Comparison of ENCODE assay signal across 11 cellular contexts in the genomic region with DNA sequence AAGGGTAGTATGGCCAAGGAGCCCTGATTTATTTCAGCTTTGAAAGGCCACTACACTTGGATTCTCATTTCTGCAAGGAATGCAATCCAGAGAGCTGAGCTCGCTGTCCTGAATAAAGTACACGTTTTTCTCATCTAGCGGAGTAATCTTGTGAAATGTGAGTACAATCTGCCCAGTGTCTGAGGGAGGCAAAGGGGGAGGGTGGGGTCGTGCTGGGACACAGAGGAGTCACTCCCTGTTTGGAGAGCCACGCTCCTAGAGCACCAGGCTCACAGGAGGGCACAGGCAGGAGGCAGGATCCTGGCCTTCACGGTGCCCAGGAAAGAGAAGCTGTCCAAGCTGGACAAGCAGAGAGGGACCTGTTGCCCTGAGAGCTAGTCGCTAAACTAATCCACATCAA. TPM values are rescaled to one million over a fixed set of nuclear protein-coding genes. Genes with fewer than 3 reads are reported as not detected.
DNase-seq lines count a peak whose midpoint lies in the region; ATAC-seq and TF ChIP-seq lines count a peak whose summit lies in the region.
"Had no signal": no experiment of that assay in that cellular context is flagged by ENCODE, and none has a peak within 500 bp of the region (broad histone marks: within the 10 kb centered on the region; RNA-seq: fewer than 3 reads in every experiment).

No MANE protein-coding gene starts in this region.

- no peak overlapping the region for H3K23ac ChIP-seq in mesenchymal stem cell (ENCODE audit: low read length in 2 of 2)

- H3K27ac ChIP-seq in esophagus (ENCODE audit: low read depth in 2 of 2, low read length in 1 of 2) = peak overlapping the region; percentile 22 to 33
- H3K27ac ChIP-seq in mesenchymal stem cell (ENCODE audit: low read length, poor library complexity, severe bottlenecking) = no peak overlapping the region
- H3K27ac ChIP-seq in tibial artery = peak overlapping the region in 1 of 2 donors; percentile 17

- no peak overlapping the region for H4K8ac ChIP-seq in mesenchymal stem cell (ENCODE audit: low read length)

- H4K91ac ChIP-seq in mesenchymal stem cell (ENCODE audit: low read length) = no peak overlapping the region

- no peaks in the 10 kb centered on the region for H3K79me1 ChIP-seq in mesenchymal stem cell (replicated peaks; ENCODE audit: low read length, poor library complexity, severe bottlenecking)

- no peak overlapping the region for H3K4ac ChIP-seq in mesenchymal stem cell (ENCODE audit: low read depth in 1 of 2, low read length in 2 of 2)

- H3K9me3 ChIP-seq in esophagus (ENCODE audit: control insufficient read depth in 2 of 2, insufficient read depth in 1 of 2, low read depth in 1 of 2, low read length in 1 of 2) (no peaks in the 10 kb centered on the region), mesenchymal stem cell (ENCODE audit: control insufficient read depth, low read length) (no peaks in the 10 kb centered on the region), tibial artery (no peaks in the 10 kb centered on the region)

- WGBS in esophagus, 2 donors = 46 to 55% methylated on average over 7 of the region's 7 CpGs
- WGBS in mesenchymal stem cell = 66% methylated on average over 6 of the region's 7 CpGs

- H2BK5ac ChIP-seq in mesenchymal stem cell (ENCODE audit: low read depth, low read length, poor library complexity, severe bottlenecking) = no peak overlapping the region

- peak; percentile 12 for DNase-seq in NCI-H524 treated with DMSO at 0.1 percent for 48 hours (lab: John Stamatoyannopoulos, UW)
- DNase-seq in mesenchymal stem cell = peak; percentile 33
- peak; percentile 62 to 73 for DNase-seq in tibial artery
- no peak for DNase-seq in NK-92 treated with Interleukin-12 subunit alpha and Interleukin-12 subunit beta, amount 100 ng/mL, for 24 hours (lab: John Stamatoyannopoulos, UW)
- no peak for DNase-seq in GDM1 (lab: John Stamatoyannopoulos, UW)
- no peak for DNase-seq in occipital lobe (lab: John Stamatoyannopoulos, UW)

- H2BK120ac ChIP-seq in mesenchymal stem cell (ENCODE audit: low read depth, low read length) = no peak overlapping the region

- no peak overlapping the region for H2AFZ ChIP-seq in mesenchymal stem cell (ENCODE audit: low read depth, low read length)

- no peak overlapping the region for H3K14ac ChIP-seq in mesenchymal stem cell (ENCODE audit: low read length in 2 of 2)

- H2AK5ac ChIP-seq in mesenchymal stem cell (ENCODE audit: low read length, severe bottlenecking) = no peak overlapping the region

- H3K4me1 ChIP-seq in esophagus (ENCODE audit: control insufficient read depth in 2 of 2, insufficient read depth in 2 of 2, low read length in 1 of 2) (peaks cover 4% of the 10 kb centered on the region in 2 donors), mesenchymal stem cell (ENCODE audit: control insufficient read depth, insufficient read depth, low read depth, low read length) (no peaks in the 10 kb centered on the region), tibial artery (peaks cover 0 to 49% (median 28%) of the 10 kb centered on the region in 4 donors)

- intact Hi-C loops in tibial artery (cut with DNase I; ENCODE audit: low total_unique reads) = no loop called here

- ATAC-seq in GM21786 (IDR thresholded peaks at IDR 0.05; ENCODE audit: unreplicated experiment) = no peak
- ATAC-seq: esophagus mucosa had no signal

- H3K36me3 ChIP-seq in esophagus (ENCODE audit: control insufficient read depth in 2 of 2, insufficient read depth in 2 of 2, low read length in 1 of 2) (no peaks in the 10 kb centered on the region), mesenchymal stem cell (ENCODE audit: control insufficient read depth in 1 of 2, insufficient read depth in 2 of 2, low read depth in 1 of 2, low read length in 2 of 2) (no peaks in the 10 kb centered on the region), tibial artery (no peaks in the 10 kb centered on the region)

- TF ChIP-seq CTCF in tibial artery (IDR thresholded peaks at IDR 0.05) = no peak

- H3K4me2 ChIP-seq in mesenchymal stem cell (ENCODE audit: low read length, poor library complexity, severe bottlenecking) = no peak overlapping the region

- no peak overlapping the region for H2BK15ac ChIP-seq in mesenchymal stem cell (ENCODE audit: low read depth, poor library complexity, severe bottlenecking)

- no peak overlapping the region for H3K18ac ChIP-seq in mesenchymal stem cell (ENCODE audit: low read depth in 1 of 2, low read length in 2 of 2)

- H2BK12ac ChIP-seq in mesenchymal stem cell (ENCODE audit: low read length in 2 of 2) = no peak overlapping the region

- H3K9ac ChIP-seq in mesenchymal stem cell (ENCODE audit: low read length) = no peak overlapping the region

- no peak overlapping the region for H3K4me3 ChIP-seq in esophagus (ENCODE audit: low read depth in 1 of 2, low read length in 2 of 2)
- no peak overlapping the region for H3K4me3 ChIP-seq in mesenchymal stem cell (ENCODE audit: insufficient read depth in 1 of 2, low read depth in 1 of 2, low read length in 2 of 2)
- no peak overlapping the region for H3K4me3 ChIP-seq in tibial artery

- H3K27me3 ChIP-seq in esophagus (ENCODE audit: control insufficient read depth in 1 of 2, insufficient read depth in 2 of 2, low read length in 2 of 2) (no peaks in the 10 kb centered on the region), mesenchymal stem cell (ENCODE audit: control insufficient read depth in 1 of 2, insufficient read depth in 1 of 2, low read length in 2 of 2) (peaks cover 0 to 3% of the 10 kb centered on the region in 2 experiments), tibial artery (no peaks in the 10 kb centered on the region)

RNA-seq across cellular contexts. Expression of gene IFNK, which starts 51.0 kb away (rescaled TPM):
- not detected for polyA plus RNA-seq in esophagus
- polyA plus RNA-seq in mesenchymal stem cell (2013, experiment 1 of 2) = not detected
- polyA plus RNA-seq in mesenchymal stem cell (2013, experiment 2 of 2) = not detected
- total RNA-seq in occipital lobe = not detected
- total RNA-seq: Daoy, esophagus mucosa, myocyte had no signal

RNA-seq across cellular contexts. Expression of gene MOB3B, which starts 56.5 kb away (rescaled TPM):
- polyA plus RNA-seq in esophagus = 1 to 10 TPM; 2.0 to 2.5 TPM
- 0.76 TPM for polyA plus RNA-seq in mesenchymal stem cell (2013, experiment 1 of 2)
- 0.78 TPM for polyA plus RNA-seq in mesenchymal stem cell (2013, experiment 2 of 2)
- total RNA-seq in occipital lobe = 6.2 TPM
- total RNA-seq: myocyte had no signal

Comparison
In these comparisons a context has a peak if more than half of its experiments do, and no peak if none do; other contexts are left out.
1. DNase-seq: peak in NCI-H524 treated with DMSO at 0.1 percent for 48 hours (single experiment), mesenchymal stem cell (single experiment) and tibial artery (2 of 2); none in NK-92 treated with Interleukin-12 subunit alpha and Interleukin-12 subunit beta, amount 100 ng/mL, for 24 hours (single experiment), GDM1 (single experiment) and occipital lobe (single experiment).